8 cellular contexts compared by ENCODE assay signal in the genomic region with DNA sequence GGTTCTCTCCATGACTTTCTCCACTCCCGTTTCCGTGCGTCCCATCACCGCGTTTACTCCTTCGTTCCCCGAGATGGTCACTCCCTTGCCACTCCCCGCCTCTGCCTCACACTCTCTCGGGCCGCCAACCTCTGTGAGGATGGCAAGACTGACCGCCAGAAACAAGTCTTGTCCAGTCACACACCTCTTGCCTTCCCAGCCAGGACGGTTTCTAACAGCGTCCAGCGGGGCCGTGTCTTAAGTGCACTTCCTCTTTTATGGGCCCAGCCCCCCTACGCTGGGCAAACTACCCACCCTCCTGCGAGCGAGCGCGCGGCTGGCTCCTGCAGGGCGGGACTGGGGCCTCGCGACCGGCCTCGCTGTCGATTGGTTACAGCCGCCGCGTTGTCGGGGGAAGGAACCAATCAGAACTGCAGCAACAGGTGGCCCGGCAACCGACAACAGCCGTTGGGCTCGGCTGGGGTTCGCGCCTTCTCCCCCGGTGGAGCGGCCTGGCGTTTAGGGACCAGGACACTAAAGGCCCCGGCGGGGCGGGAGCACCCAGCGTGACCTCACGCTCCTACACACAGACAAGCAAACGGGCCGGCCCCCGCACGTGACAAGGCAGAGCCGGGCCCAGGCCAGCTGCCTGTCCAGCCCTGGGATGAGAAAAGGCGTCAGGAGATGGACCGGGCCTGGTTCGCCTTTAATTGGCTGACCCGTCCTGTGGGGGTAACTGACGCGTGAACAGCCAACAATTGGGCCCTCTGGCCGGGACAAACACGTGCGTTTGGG. TPM values are rescaled to one million over a fixed set of nuclear protein-coding genes. Genes with fewer than 3 reads are reported as not detected.
A peak's percentile ranks its signal among the peaks of the same experiment; 100 is the strongest.
DNase-seq lines count a peak whose midpoint lies in the region; ATAC-seq and TF ChIP-seq lines count a peak whose summit lies in the region.

No MANE protein-coding gene starts in this region.

- H3K4me1 ChIP-seq in left ventricle myocardium inferior (peaks cover 26% of the 10 kb centered on the region), upper lobe of left lung (peaks cover 27 to 57% (median 46%) of the 10 kb centered on the region in 4 donors)

- H3K36me3 ChIP-seq in left ventricle myocardium inferior (no peaks in the 10 kb centered on the region), upper lobe of left lung (peaks cover 0 to 4% (median 2%) of the 10 kb centered on the region in 4 donors)

- H3K27me3 ChIP-seq in left ventricle myocardium inferior (ENCODE audit: low read depth), result no peaks in the 10 kb centered on the region
- H3K27me3 ChIP-seq in upper lobe of left lung, result no peaks in the 10 kb centered on the region

- DNase-seq in GM13976 (ENCODE audit: low spot score), result peak; percentile 97
- DNase-seq in NCI-H1436 (lab: John Stamatoyannopoulos, UW), result peak; percentile 96
- peak; percentile 93 for DNase-seq in SW480 (ENCODE audit: low spot score)
- DNase-seq in left ventricle myocardium inferior, result peak; percentile 93
- DNase-seq in posterior vena cava (ENCODE audit: low spot score), result peak; percentile 98
- peak; percentile 96 to 98 for DNase-seq in upper lobe of left lung

- 1% methylated on average over 59 of the region's 59 CpGs for WGBS in adipose tissue, 3 donors
- 0% methylated on average over 16 to 51 of the region's 59 CpGs for WGBS in upper lobe of left lung, 2 donors

- in situ Hi-C loops in GM13976 (cut with MboI; ENCODE audit: low sequenced_read_pairs, unreplicated experiment), result no loop called here

- ATAC-seq in HG02798 (IDR thresholded peaks at IDR 0.05; ENCODE audit: poor library complexity, unreplicated experiment) (peak; percentile 82), upper lobe of left lung (ENCODE audit: low FRiP score in 2 of 2) (peak; percentile 95 to 96)

- intact Hi-C loops in left ventricle myocardium inferior (cut with micrococcal nuclease), result no loop called here
- intact Hi-C loops in posterior vena cava (cut with DNase I), result loop anchor here in 1 of 2 donors (5.0 kb wide), 1 partner anchor 34 kb away; no protein-coding TSS in a partner anchor

- TF ChIP-seq POLR2A in upper lobe of left lung (IDR thresholded peaks at IDR 0.05), result peak in 3 of 4 donors; percentile 43 to 90 (median 67)

- H3K9me3 ChIP-seq in left ventricle myocardium inferior (replicated peaks) (no peaks in the 10 kb centered on the region), upper lobe of left lung (no peaks in the 10 kb centered on the region)

- H3K27ac ChIP-seq in adipose tissue (ENCODE audit: low read depth, low read length) (peak overlapping the region; percentile 23), left ventricle myocardium inferior (replicated peaks) (peak overlapping the region; percentile 92), upper lobe of left lung (peak overlapping the region; percentile 87 to 98 (median 92))

- H3K4me3 ChIP-seq in left ventricle myocardium inferior (peak overlapping the region; percentile 81), upper lobe of left lung (peak overlapping the region; percentile 51 to 78 (median 58))

- TF ChIP-seq CTCF in GM13976 (IDR thresholded peaks at IDR 0.05; ENCODE audit: borderline replicate concordance, control extremely low read depth, extremely low read depth, insufficient read depth, missing control alignments), result no peak
- TF ChIP-seq CTCF in left ventricle myocardium inferior (IDR thresholded peaks at IDR 0.05; ENCODE audit: borderline replicate concordance), result no peak
- TF ChIP-seq CTCF in upper lobe of left lung (IDR thresholded peaks at IDR 0.05), result peak in 3 of 6 experiments; percentile 6 to 15 (median 9)

- TF ChIP-seq EP300 in upper lobe of left lung (IDR thresholded peaks at IDR 0.05), result peak in 1 of 4 donors; percentile 34

RNA-seq across cellular contexts. Expression of gene UCP2, which starts 0.5 kb away (rescaled TPM):
- polyA plus RNA-seq in adipose tissue, result 10 to 100 TPM; 21.4 to 86.4 (median 72.2) TPM
- total RNA-seq in left ventricle myocardium inferior (23.4 TPM), posterior vena cava (10 to 100 TPM; 22.8 to 38.7 TPM), upper lobe of left lung (100 to 1,000 TPM in 3 of 6 donors, 10 to 100 TPM in 3; 76.5 to 118 (median 98.3) TPM)

RNA-seq across cellular contexts. Expression of gene UCP3, which starts 25.7 kb away (rescaled TPM):
- under 1 TPM; 0.48 to 0.80 (median 0.67) TPM for polyA plus RNA-seq in adipose tissue
- 2.7 TPM for total RNA-seq in left ventricle myocardium inferior
- total RNA-seq in posterior vena cava, result 1 to 10 TPM; 1.1 to 1.9 TPM
- total RNA-seq in upper lobe of left lung, result 1 to 10 TPM; 1.2 to 5.2 (median 2.4) TPM

RNA-seq across cellular contexts. Expression of gene DNAJB13, which starts 32.4 kb away (rescaled TPM):
- polyA plus RNA-seq in adipose tissue, result under 1 TPM in 1 of 3 donors, not detected in 2; 0.51 TPM
- total RNA-seq in left ventricle myocardium inferior, result not detected
- not detected for total RNA-seq in posterior vena cava
- total RNA-seq in upper lobe of left lung, result 10 to 100 TPM in 2 of 6 donors, 1 to 10 TPM in 3, under 1 TPM in 1; 0.49 to 16.5 (median 6.3) TPM

Comparison
In these comparisons a context has a peak if more than half of its experiments do, and no peak if none do; other contexts are left out.
1. Peak in every context shown above with its lines: DNase-seq, ATAC-seq, H3K4me3 ChIP-seq and H3K27ac ChIP-seq.
2. H3K27ac ChIP-seq: peak in every context shown above with its lines; median percentile 92 in left ventricle myocardium inferior; 92 in upper lobe of left lung; 23 in adipose tissue.